In genomic region chr2:32806857-32807256, GRCh38 we compare ENCODE assay signal across 20 cellular contexts.
A peak's percentile ranks its signal among the peaks of the same experiment; 100 is the strongest.
DNase-seq lines count a peak whose midpoint lies in the region; ATAC-seq, FAIRE-seq and TF ChIP-seq lines count a peak whose summit lies in the region.
"Had no signal": no experiment of that assay in that cellular context is flagged by ENCODE, and none has a peak within 500 bp of the region (broad histone marks: within the 10 kb centered on the region; RNA-seq: fewer than 3 reads in every experiment).

No MANE protein-coding gene starts in this region.

- H2BK12ac ChIP-seq in mesenchymal stem cell (ENCODE audit: low read length in 2 of 2), result no peak overlapping the region

- H4K91ac ChIP-seq in mesenchymal stem cell (ENCODE audit: low read length), result no peak overlapping the region

- peaks cover 16% of the 10 kb centered on the region for H3K4me1 Mint-ChIP-seq in type B pancreatic cell (ENCODE audit: unreplicated experiment)
- H3K4me1 Mint-ChIP-seq: B cell had no signal

- BruUV-seq in PC-9 (replicated peaks; lab: Mats Ljungman, UMichigan), result no TSS peak

- H3K36me3 ChIP-seq in PC-9 (ENCODE audit: low read depth), result no peaks in the 10 kb centered on the region
- no peaks in the 10 kb centered on the region for H3K36me3 ChIP-seq in bronchial epithelial cell (ENCODE audit: control insufficient read depth, insufficient read depth, low read length)
- peaks cover 0 to 8% of the 10 kb centered on the region in 2 experiments for H3K36me3 ChIP-seq in mesenchymal stem cell (ENCODE audit: control insufficient read depth in 1 of 2, insufficient read depth in 2 of 2, low read depth in 1 of 2, low read length in 2 of 2)

- 63% methylated on average over 1 of the region's 1 CpG for WGBS in mesenchymal stem cell

- FAIRE-seq in bronchial epithelial cell (lab: Jason Lieb, UNC), result no peak
- FAIRE-seq: G401.6, GM12892, GM18507, H54, HepG2 had no signal

- DNase-seq in NCI-H526 treated with DMSO at 0.1 percent for 48 hours (lab: John Stamatoyannopoulos, UW) (peak; percentile 16), PC-9 (peak in 1 of 2 experiments; percentile 84), bronchial epithelial cell (ENCODE audit: low read depth) (peak; percentile 94), foreskin keratinocyte (peak; percentile 47 to 74), type B pancreatic cell (ENCODE audit: extremely low spot score, unreplicated experiment) (no peak), pons (ENCODE audit: low spot score) (no peak), mesenchymal stem cell (no peak)
- DNase-seq: Calu3; CD8-positive, alpha-beta T cell; GM23248; HCEC 1CT had no signal

- CTCF ChIA-PET in PC-9 (lab: Charles Lee), result no interaction called here

- no peak for TF ChIP-seq CTCF in PC-9 (conservative IDR thresholded peaks at IDR 0.05)
- no peak for TF ChIP-seq CTCF in bronchial epithelial cell (IDR thresholded peaks at IDR 0.05; ENCODE audit: insufficient read depth, low read length, severe bottlenecking)
- TF ChIP-seq CTCF in foreskin keratinocyte (conservative IDR thresholded peaks at IDR 0.05), result no peak
- no peak for TF ChIP-seq CTCF in type B pancreatic cell (conservative IDR thresholded peaks at IDR 0.05)

- no peaks in the 10 kb centered on the region for H4K20me1 ChIP-seq in PC-9 (ENCODE audit: insufficient read depth)
- H4K20me1 ChIP-seq: BLaER1 treated with 17β-estradiol and CSF1 and Interleukin-3, amounts not matched to agents 10 nM and 100 nM had no signal

- H3K9me3 ChIP-seq in PC-9 (ENCODE audit: insufficient read depth, low read depth), result peaks cover 5% of the 10 kb centered on the region
- H3K9me3 ChIP-seq in mesenchymal stem cell (ENCODE audit: control insufficient read depth, low read length), result no peaks in the 10 kb centered on the region
- H3K9me3 ChIP-seq: BLaER1 treated with 17β-estradiol and CSF1 and Interleukin-3, amounts not matched to agents 10 nM and 100 nM had no signal

- H3K27ac ChIP-seq in PC-9 (peak overlapping the region; percentile 84; the same call in 1 of the 2 replicates), foreskin keratinocyte (no peak overlapping the region), mesenchymal stem cell (ENCODE audit: low read length, poor library complexity, severe bottlenecking) (no peak overlapping the region)
- H3K27ac ChIP-seq: BLaER1 treated with 17β-estradiol and CSF1 and Interleukin-3, amounts not matched to agents 10 nM and 100 nM; GM23248 had no signal

- H3K79me1 ChIP-seq in mesenchymal stem cell (replicated peaks; ENCODE audit: low read length, poor library complexity, severe bottlenecking), result no peaks in the 10 kb centered on the region

- no peak overlapping the region for H3K4ac ChIP-seq in mesenchymal stem cell (ENCODE audit: low read depth in 1 of 2, low read length in 2 of 2)

- H2AK5ac ChIP-seq in mesenchymal stem cell (ENCODE audit: low read length, severe bottlenecking), result no peak overlapping the region

- H2BK15ac ChIP-seq in mesenchymal stem cell (ENCODE audit: low read depth, poor library complexity, severe bottlenecking), result no peak overlapping the region

- no peaks in the 10 kb centered on the region for H3K9me3 Mint-ChIP-seq in type B pancreatic cell
- H3K9me3 Mint-ChIP-seq: CD8-positive, alpha-beta T cell; IgD-negative memory B cell had no signal

- no peaks in the 10 kb centered on the region; the same call in 1 of the 2 replicates for H3K79me2 ChIP-seq in PC-9 (ENCODE audit: low read depth)

- no peak overlapping the region for H4K8ac ChIP-seq in mesenchymal stem cell (ENCODE audit: low read length)

- intact Hi-C loops in PC-9 (cut with micrococcal nuclease; ENCODE audit: unreplicated experiment), result loop anchor here (10.0 kb wide), 1 partner anchor 138 kb away; the partner anchor contains the start of gene LTBP1

- ATAC-seq in foreskin keratinocyte, result peak; percentile 90
- ATAC-seq in HG03108 (IDR thresholded peaks at IDR 0.05; ENCODE audit: unreplicated experiment), result no peak
- ATAC-seq: CD8-positive, alpha-beta T cell; HepG2 had no signal

- no peak overlapping the region for H3K4me3 Mint-ChIP-seq in type B pancreatic cell
- H3K4me3 Mint-ChIP-seq: B cell; CD8-positive, alpha-beta T cell; IgD-negative memory B cell had no signal

- peaks cover 26% of the 10 kb centered on the region for H3F3A ChIP-seq in PC-9 (ENCODE audit: insufficient read depth, low read depth)

- H3K27ac Mint-ChIP-seq in type B pancreatic cell, result no peak overlapping the region
- H3K27ac Mint-ChIP-seq: B cell; CD8-positive, alpha-beta T cell; IgD-negative memory B cell had no signal

- H3K36me3 Mint-ChIP-seq in type B pancreatic cell, result peaks cover 15% of the 10 kb centered on the region

- peaks cover 49% of the 10 kb centered on the region for H3K4me1 ChIP-seq in PC-9 (replicated peaks; ENCODE audit: insufficient read depth)
- peaks cover 17% of the 10 kb centered on the region for H3K4me1 ChIP-seq in foreskin keratinocyte
- H3K4me1 ChIP-seq in mesenchymal stem cell (ENCODE audit: control insufficient read depth, insufficient read depth, low read depth, low read length), result no peaks in the 10 kb centered on the region
- H3K4me1 ChIP-seq: BLaER1 treated with 17β-estradiol and CSF1 and Interleukin-3, amounts not matched to agents 10 nM and 100 nM had no signal

- POLR2A ChIA-PET in PC-9 (lab: Charles Lee; ENCODE audit: unreplicated experiment), result interaction anchor here (0.5 kb wide), 1 partner anchor 42 kb away, joined by 6 read pairs; no protein-coding TSS in a partner anchor

- H3K23ac ChIP-seq in mesenchymal stem cell (ENCODE audit: low read length in 2 of 2), result no peak overlapping the region

- no peak overlapping the region for H2BK5ac ChIP-seq in mesenchymal stem cell (ENCODE audit: low read depth, low read length, poor library complexity, severe bottlenecking)

- H3K4me2 ChIP-seq in PC-9, result peak overlapping the region; percentile 57; the same call in 1 of the 2 replicates
- no peak overlapping the region for H3K4me2 ChIP-seq in mesenchymal stem cell (ENCODE audit: low read length, poor library complexity, severe bottlenecking)
- H3K4me2 ChIP-seq: BLaER1 treated with 17β-estradiol and CSF1 and Interleukin-3, amounts not matched to agents 10 nM and 100 nM had no signal

- H2AFZ ChIP-seq in PC-9 (no peak overlapping the region), mesenchymal stem cell (ENCODE audit: low read depth, low read length) (no peak overlapping the region)
- H2AFZ ChIP-seq: GM23248 had no signal

- no peak overlapping the region for H3K14ac ChIP-seq in mesenchymal stem cell (ENCODE audit: low read length in 2 of 2)

- H3K4me3 ChIP-seq in PC-9, result no peak overlapping the region
- H3K4me3 ChIP-seq in bronchial epithelial cell (ENCODE audit: low read depth, low read length), result no peak overlapping the region
- H3K4me3 ChIP-seq in mesenchymal stem cell (ENCODE audit: insufficient read depth in 1 of 2, low read depth in 1 of 2, low read length in 2 of 2), result no peak overlapping the region
- H3K4me3 ChIP-seq: BLaER1 treated with 17β-estradiol and CSF1 and Interleukin-3, amounts not matched to agents 10 nM and 100 nM; GM23248 had no signal

- no peak overlapping the region for H2BK120ac ChIP-seq in mesenchymal stem cell (ENCODE audit: low read depth, low read length)

- no peaks in the 10 kb centered on the region for H3K27me3 Mint-ChIP-seq in type B pancreatic cell
- H3K27me3 Mint-ChIP-seq: B cell, IgD-negative memory B cell had no signal

- H3K27me3 ChIP-seq in PC-9 (ENCODE audit: insufficient read depth, low read depth), result no peaks in the 10 kb centered on the region
- no peaks in the 10 kb centered on the region for H3K27me3 ChIP-seq in bronchial epithelial cell (ENCODE audit: control insufficient read depth, insufficient read depth, low read length)
- H3K27me3 ChIP-seq in foreskin keratinocyte, result no peaks in the 10 kb centered on the region
- H3K27me3 ChIP-seq in mesenchymal stem cell (ENCODE audit: control insufficient read depth in 1 of 2, insufficient read depth in 1 of 2, low read length in 2 of 2), result no peaks in the 10 kb centered on the region
- H3K27me3 ChIP-seq: BLaER1 treated with 17β-estradiol and CSF1 and Interleukin-3, amounts not matched to agents 10 nM and 100 nM had no signal

- H3K9me2 ChIP-seq in PC-9 (ENCODE audit: insufficient read depth), result no peaks in the 10 kb centered on the region

- H3K9ac ChIP-seq in mesenchymal stem cell (ENCODE audit: low read length), result no peak overlapping the region
- H3K9ac ChIP-seq: BLaER1 treated with 17β-estradiol and CSF1 and Interleukin-3, amounts not matched to agents 10 nM and 100 nM; GM23248 had no signal

- no peak overlapping the region for H3K18ac ChIP-seq in mesenchymal stem cell (ENCODE audit: low read depth in 1 of 2, low read length in 2 of 2)

Comparison
In these comparisons a context has a peak if more than half of its experiments do, and no peak if none do; other contexts are left out.
1. DNase-seq: peak in NCI-H526 treated with DMSO at 0.1 percent for 48 hours (single experiment), bronchial epithelial cell (single experiment) and foreskin keratinocyte (2 of 2); none in type B pancreatic cell (single experiment), pons (single experiment) and mesenchymal stem cell (single experiment).